ENCODE assay signal across 12 cellular contexts in genomic region chr7:66146701-66147100, GRCh38. TPM values are rescaled to one million over a fixed set of nuclear protein-coding genes. Genes with fewer than 3 reads are reported as not detected.
DNase-seq lines count a peak whose midpoint lies in the region; ATAC-seq and TF ChIP-seq lines count a peak whose summit lies in the region.
"Had no signal": no experiment of that assay in that cellular context is flagged by ENCODE, and none has a peak within 500 bp of the region (broad histone marks: within the 10 kb centered on the region; RNA-seq: fewer than 3 reads in every experiment).

No MANE protein-coding gene starts in this region.

- CTCF ChIA-PET in A673 (lab: Charles Lee) (no interaction called here), GM10248 (lab: Yijun Ruan, JAX) (no interaction called here)
- CTCF ChIA-PET in activated CD8-positive, alpha-beta T cell treated with anti-CD3 and anti-CD28 coated beads, Interleukin-2, amount 10 ng/mL, durations not matched to agents 7 days and 5 days (lab: Charles Lee): interaction anchor here (1.5 kb wide), 1 partner anchor 32 kb away, joined by 3 read pairs; the partner anchor contains the start of gene CRCP

- no peaks in the 10 kb centered on the region for H3K27me3 Mint-ChIP-seq in activated CD8-positive, alpha-beta T cell treated with anti-CD3 and anti-CD28 coated beads, Interleukin-2, amount 10 ng/mL, durations not matched to agents 7 days and 5 days (ENCODE audit: low read depth)

- POLR2A ChIA-PET in A673 (lab: Charles Lee; ENCODE audit: low non-redundant PET) (interaction anchor here (0.6 kb wide), 1 partner anchor 233 kb away, joined by 3 read pairs; no protein-coding TSS in a partner anchor), GM10248 (lab: Yijun Ruan, JAX) (interaction anchor here (0.7 kb wide), 1 partner anchor 572 kb away, joined by 4 read pairs; no protein-coding TSS in a partner anchor)
- POLR2A ChIA-PET in activated CD8-positive, alpha-beta T cell treated with anti-CD3 and anti-CD28 coated beads, Interleukin-2, amount 10 ng/mL, durations not matched to agents 7 days and 5 days (lab: Charles Lee): interaction anchor here (0.6 to 1.6 kb wide), 2 partner anchors 12 to 32 kb away, joined by 3 read pairs; partner anchors contain the start of gene CRCP

- no peak overlapping the region for H3K4me3 Mint-ChIP-seq in activated CD8-positive, alpha-beta T cell treated with anti-CD3 and anti-CD28 coated beads, Interleukin-2, amount 10 ng/mL, durations not matched to agents 7 days and 5 days

- H3K27ac Mint-ChIP-seq in activated CD8-positive, alpha-beta T cell treated with anti-CD3 and anti-CD28 coated beads, Interleukin-2, amount 10 ng/mL, durations not matched to agents 7 days and 5 days: peak overlapping the region; percentile 8

- no peak overlapping the region for H3K4me3 ChIP-seq in A673 (ENCODE audit: low read depth, low read length, poor library complexity, severe bottlenecking)
- H3K4me3 ChIP-seq: BLaER1 treated with 17β-estradiol and CSF1 and Interleukin-3, amounts not matched to agents 10 nM and 100 nM; body of pancreas; SJSA1 had no signal

- no peak for ATAC-seq in activated CD8-positive, alpha-beta T cell treated with anti-CD3 and anti-CD28 coated beads, Interleukin-2, amount 10 ng/mL, durations not matched to agents 7 days and 5 days
- no peak for ATAC-seq in GM18873 (IDR thresholded peaks at IDR 0.05; ENCODE audit: low FRiP score, unreplicated experiment)
- ATAC-seq in HG02798 (IDR thresholded peaks at IDR 0.05; ENCODE audit: poor library complexity, unreplicated experiment): no peak
- ATAC-seq: body of pancreas had no signal

- H3K9me3 Mint-ChIP-seq in activated CD8-positive, alpha-beta T cell treated with anti-CD3 and anti-CD28 coated beads, Interleukin-2, amount 10 ng/mL, durations not matched to agents 7 days and 5 days (ENCODE audit: insufficient read depth): no peaks in the 10 kb centered on the region

- peak overlapping the region; percentile 22 for H3K27ac ChIP-seq in A673 (ENCODE audit: low read depth, low read length, poor library complexity, severe bottlenecking)
- H3K27ac ChIP-seq: BLaER1 treated with 17β-estradiol and CSF1 and Interleukin-3, amounts not matched to agents 10 nM and 100 nM; SJSA1 had no signal

- peaks cover 29% of the 10 kb centered on the region for H3K4me1 Mint-ChIP-seq in activated CD8-positive, alpha-beta T cell treated with anti-CD3 and anti-CD28 coated beads, Interleukin-2, amount 10 ng/mL, durations not matched to agents 7 days and 5 days (ENCODE audit: low read depth)

- peak; percentile 27 for DNase-seq in A673 (ENCODE audit: low spot score)
- peak; percentile 74 for DNase-seq in HCEC 1CT
- no peak for DNase-seq in activated CD8-positive, alpha-beta T cell treated with anti-CD3 and anti-CD28 coated beads, Interleukin-2, amount 10 ng/mL, durations not matched to agents 7 days and 5 days
- peak; percentile 71 for DNase-seq in iris pigment epithelial cell (ENCODE audit: low read depth)
- no peak for DNase-seq in GM10248 (ENCODE audit: extremely low spot score)
- DNase-seq in occipital lobe (lab: John Stamatoyannopoulos, UW): no peak
- DNase-seq: activated CD8-positive, alpha-beta memory T cell treated with anti-CD3 and anti-CD28 coated beads for 24 hours; body of pancreas had no signal

- intact Hi-C loops in A673 (cut with micrococcal nuclease; ENCODE audit: unreplicated experiment): no loop called here

- TSS peak; percentile 16 for BruUV-seq in A673 (replicated peaks; lab: Mats Ljungman, UMichigan)

- no peaks in the 10 kb centered on the region for H3K27me3 ChIP-seq in A673 (replicated peaks; ENCODE audit: insufficient read depth, low read depth, low read length, poor library complexity)
- H3K27me3 ChIP-seq: BLaER1 treated with 17β-estradiol and CSF1 and Interleukin-3, amounts not matched to agents 10 nM and 100 nM; body of pancreas; SJSA1 had no signal

- peaks cover 59% of the 10 kb centered on the region for H3K36me3 ChIP-seq in A673 (ENCODE audit: insufficient read depth, low read length, poor library complexity, severe bottlenecking)

- H3K36me3 Mint-ChIP-seq in activated CD8-positive, alpha-beta T cell treated with anti-CD3 and anti-CD28 coated beads, Interleukin-2, amount 10 ng/mL, durations not matched to agents 7 days and 5 days (ENCODE audit: low read depth): peaks cover 50% of the 10 kb centered on the region

- no peaks in the 10 kb centered on the region for H3K4me1 ChIP-seq in A673 (ENCODE audit: insufficient read depth, low read length, poor library complexity, severe bottlenecking)

- TF ChIP-seq CTCF in A673 (conservative IDR thresholded peaks at IDR 0.05; ENCODE audit: low read depth, low read length): no peak
- no peak for TF ChIP-seq CTCF in GM10248 (IDR thresholded peaks at IDR 0.05; ENCODE audit: control extremely low read depth, extremely low read depth, low read depth, missing control alignments)

- H3K9me3 ChIP-seq in A673 (ENCODE audit: low read depth, low read length, poor library complexity, severe bottlenecking): no peaks in the 10 kb centered on the region
- H3K9me3 ChIP-seq: BLaER1 treated with 17β-estradiol and CSF1 and Interleukin-3, amounts not matched to agents 10 nM and 100 nM; body of pancreas; SJSA1 had no signal

RNA-seq across cellular contexts. Expression of gene CRCP, which starts 32.1 kb away (rescaled TPM):
- total RNA-seq in A673 (2021): 36.6 and 42.5 TPM in 2 replicates
- 10 to 100 TPM; 29.0 to 31.3 TPM for total RNA-seq in activated CD8-positive, alpha-beta T cell treated with anti-CD3 and anti-CD28 coated beads, Interleukin-2, amount 10 ng/mL, durations not matched to agents 7 days and 5 days
- total RNA-seq in occipital lobe: 52.4 TPM

RNA-seq across cellular contexts. Expression of gene TPST1, which starts 58.4 kb away (rescaled TPM):
- 8.0 and 11.0 TPM in 2 replicates for total RNA-seq in A673 (2021)
- 1 to 10 TPM; 1.6 to 1.8 TPM for total RNA-seq in activated CD8-positive, alpha-beta T cell treated with anti-CD3 and anti-CD28 coated beads, Interleukin-2, amount 10 ng/mL, durations not matched to agents 7 days and 5 days
- total RNA-seq in occipital lobe: 72.1 TPM

Comparison
In these comparisons a context has a peak if more than half of its experiments do, and no peak if none do; other contexts are left out.
1. DNase-seq: peak in A673 (single experiment), HCEC 1CT (single experiment) and iris pigment epithelial cell (single experiment); none in activated CD8-positive, alpha-beta T cell treated with anti-CD3 and anti-CD28 coated beads, Interleukin-2, amount 10 ng/mL, durations not matched to agents 7 days and 5 days (single experiment), GM10248 (single experiment) and occipital lobe (single experiment).